22 cellular contexts compared by ENCODE assay signal in the genomic region with DNA sequence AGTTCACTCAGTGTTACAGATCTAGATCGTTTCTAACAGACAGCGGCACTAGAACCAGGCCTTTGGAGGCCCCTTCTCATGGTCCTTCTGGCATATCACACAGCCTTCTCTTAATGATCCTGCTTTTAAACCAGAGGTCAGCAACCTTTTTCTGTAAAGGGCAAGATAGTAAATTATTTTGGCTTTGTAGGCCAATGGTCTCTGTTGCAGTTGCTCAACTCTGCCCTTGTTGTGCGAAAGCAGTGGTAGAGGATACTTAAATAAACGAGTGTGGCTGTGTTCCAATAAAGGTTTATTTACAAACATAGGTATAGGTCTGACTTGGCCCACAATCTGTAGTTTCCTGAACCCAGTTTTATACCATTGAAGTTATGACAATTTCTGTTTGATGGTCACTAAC. TPM values are rescaled to one million over a fixed set of nuclear protein-coding genes. Genes with fewer than 3 reads are reported as not detected.
"Had no signal": no experiment of that assay in that cellular context is flagged by ENCODE, and none has a peak within 500 bp of the region (broad histone marks: within the 10 kb centered on the region; RNA-seq: fewer than 3 reads in every experiment).

No MANE protein-coding gene starts in this region.

- H3K27ac ChIP-seq: colonic mucosa, psoas muscle, skin epidermis, thoracic aorta had no signal

- H3K4me1 ChIP-seq: colonic mucosa had no signal

- H3K27me3 ChIP-seq: colonic mucosa, heart right ventricle had no signal

- H3K4me3 Mint-ChIP-seq: nephron progenitor cell; stimulated activated naive B cell treated with anti-CD40 and anti-IgM and Interleukin-4, amounts not matched to agents 10 μg/mL and 1 μg/mL and 100 μg/mL, for 72 hours; stimulated activated naive CD8-positive, alpha-beta T cell treated with anti-CD3 and anti-CD28 coated beads, Interleukin-15, amount 100 ng/mL, for 72 hours had no signal

- H3K27me3 Mint-ChIP-seq: naive B cell; stimulated activated naive B cell treated with anti-CD40 and anti-IgM and Interleukin-4, amounts not matched to agents 10 μg/mL and 1 μg/mL and 100 μg/mL, for 72 hours; stimulated activated naive CD8-positive, alpha-beta T cell treated with anti-CD3 and anti-CD28 coated beads, Interleukin-15, amount 100 ng/mL, for 72 hours had no signal

- H3K36me3 ChIP-seq: colonic mucosa, heart right ventricle, thoracic aorta had no signal

- H3K9me3 Mint-ChIP-seq: naive B cell; nephron progenitor cell; stimulated activated naive B cell treated with anti-CD40 and anti-IgM and Interleukin-4, amounts not matched to agents 10 μg/mL and 1 μg/mL and 100 μg/mL, for 72 hours; stimulated activated naive CD8-positive, alpha-beta T cell treated with anti-CD3 and anti-CD28 coated beads, Interleukin-15, amount 100 ng/mL, for 72 hours had no signal

- H3K36me3 Mint-ChIP-seq: naive B cell; stimulated activated naive B cell treated with anti-CD40 and anti-IgM and Interleukin-4, amounts not matched to agents 10 μg/mL and 1 μg/mL and 100 μg/mL, for 72 hours had no signal

- H3K9me3 ChIP-seq: colonic mucosa, heart right ventricle, psoas muscle, thoracic aorta had no signal

- H3K27ac Mint-ChIP-seq: stimulated activated naive B cell treated with anti-CD40 and anti-IgM and Interleukin-4, amounts not matched to agents 10 μg/mL and 1 μg/mL and 100 μg/mL, for 72 hours; stimulated activated naive CD8-positive, alpha-beta T cell treated with anti-CD3 and anti-CD28 coated beads, Interleukin-15, amount 100 ng/mL, for 72 hours had no signal

- H3K4me3 ChIP-seq: colonic mucosa, heart right ventricle, lung, psoas muscle, skin epidermis, thoracic aorta had no signal

- DNase-seq: cerebellar nuclear complex; colonic mucosa; erythroblast; foreskin melanocyte; hypothalamus; kidney glomerular epithelial cell; mesendoderm; naive B cell; nephron progenitor cell; psoas muscle; retina; stimulated activated CD4-positive, alpha-beta T cell treated with anti-CD3 and anti-CD28 coated beads, Interleukin-2, amount 100 ng/mL, for 24 hours; stimulated activated CD4-positive, alpha-beta T cell treated with anti-CD3 and anti-CD28 coated beads, Interleukin-4, amount 100 ng/mL, for 4 hours; stimulated activated naive B cell treated with anti-CD40 and anti-IgM and Interleukin-4, amounts not matched to agents 10 μg/mL and 1 μg/mL and 100 μg/mL, for 72 hours; stimulated activated naive CD8-positive, alpha-beta T cell treated with anti-CD3 and anti-CD28 coated beads, Interleukin-15, amount 100 ng/mL, for 72 hours; trophoblast cell had no signal

- ATAC-seq: stimulated activated naive B cell treated with anti-CD40 and anti-IgM and Interleukin-4, amounts not matched to agents 10 μg/mL and 1 μg/mL and 100 μg/mL, for 72 hours; stimulated activated naive CD8-positive, alpha-beta T cell treated with anti-CD3 and anti-CD28 coated beads, Interleukin-15, amount 100 ng/mL, for 72 hours had no signal

RNA-seq across cellular contexts. Expression of gene CD180, which starts 47.3 kb away (rescaled TPM):
- total RNA-seq: dermis blood vessel endothelial cell, glomerular endothelial cell had no signal
